Comparison of ENCODE assay signal across 13 cellular contexts in genomic region chr13:51626749-51627148, GRCh38. TPM values are rescaled to one million over a fixed set of nuclear protein-coding genes. Genes with fewer than 3 reads are reported as not detected.
DNase-seq lines count a peak whose midpoint lies in the region; ATAC-seq, FAIRE-seq and TF ChIP-seq lines count a peak whose summit lies in the region.
"Had no signal": no experiment of that assay in that cellular context is flagged by ENCODE, and none has a peak within 500 bp of the region (broad histone marks: within the 10 kb centered on the region; RNA-seq: fewer than 3 reads in every experiment).

No MANE protein-coding gene starts in this region.

- no peaks in the 10 kb centered on the region for H4K20me1 ChIP-seq in keratinocyte (ENCODE audit: control insufficient read depth, extremely low read depth, insufficient read depth, low read length)

- no peaks in the 10 kb centered on the region for H3K9me1 ChIP-seq in keratinocyte (ENCODE audit: control insufficient read depth, extremely low read depth, insufficient read depth, low read length)

- peaks cover 29% of the 10 kb centered on the region for H3K4me1 Mint-ChIP-seq in WTC11

- no peak overlapping the region for H3K4me3 Mint-ChIP-seq in WTC11

- ATAC-seq in WTC11 = no peak
- no peak for ATAC-seq in GM21515 (IDR thresholded peaks at IDR 0.05; ENCODE audit: unreplicated experiment)

- no peak overlapping the region for H2AFZ ChIP-seq in keratinocyte (ENCODE audit: control insufficient read depth, low read length)

- no peaks in the 10 kb centered on the region for H3K9me3 Mint-ChIP-seq in WTC11
- H3K9me3 Mint-ChIP-seq: activated T-helper 2 cell treated with anti-CD3 and anti-CD28 coated beads, Interferon-gamma antibody, Interleukin-2, Interleukin-4, amounts not matched to agents 10 μg/mL and 5 μg/mL and 100 μg/mL, durations not matched to agents 14 hours and 24 hours and 36 hours had no signal

- DNase-seq in MG63 (peak; percentile 75), WTC11 (ENCODE audit: low spot score) (no peak), keratinocyte (ENCODE audit: low read depth, low spot score) (no peak), T-helper 9 cell (no peak), urothelium cell line (ENCODE audit: low spot score) (no peak)
- DNase-seq: activated CD4-positive, CD25-positive, alpha-beta regulatory T cell treated with anti-CD3 and anti-CD28 coated beads, Interleukin-2, amount 50 U/mL, for 72 hours; NCI-H1048; stimulated activated CD4-positive, alpha-beta T cell treated with anti-CD3 and anti-CD28 coated beads, Interleukin-2, amount 100 ng/mL, for 48 hours; T-helper 2 cell had no signal

- H3K9me3 ChIP-seq in MG63 (no peaks in the 10 kb centered on the region), keratinocyte (ENCODE audit: control insufficient read depth, low read depth, low read length) (no peaks in the 10 kb centered on the region), skeletal muscle satellite cell (replicated peaks; ENCODE audit: low read length) (no peaks in the 10 kb centered on the region)
- H3K9me3 ChIP-seq: neutrophil had no signal

- no peaks in the 10 kb centered on the region for H3K27me3 ChIP-seq in MG63
- H3K27me3 ChIP-seq in keratinocyte (ENCODE audit: control insufficient read depth, extremely low read depth, insufficient read depth, low read length) = no peaks in the 10 kb centered on the region
- H3K27me3 ChIP-seq in skeletal muscle satellite cell (ENCODE audit: control insufficient read depth, insufficient read depth, low read length) = no peaks in the 10 kb centered on the region
- H3K27me3 ChIP-seq: neutrophil had no signal

- no peaks in the 10 kb centered on the region for H3K27me3 Mint-ChIP-seq in WTC11 (ENCODE audit: low read depth)

- H3K4me1 ChIP-seq in keratinocyte (ENCODE audit: control insufficient read depth, extremely low read depth, insufficient read depth, low read length) (peaks cover 28% of the 10 kb centered on the region), skeletal muscle satellite cell (ENCODE audit: control insufficient read depth, insufficient read depth, low read length) (peaks cover 89% of the 10 kb centered on the region)

- POLR2A ChIA-PET in WTC11 (lab: Charles Lee) = no interaction called here

- no peak overlapping the region for H3K9ac ChIP-seq in keratinocyte (ENCODE audit: control insufficient read depth, extremely low read depth, insufficient read depth, low read length)
- no peak overlapping the region for H3K9ac ChIP-seq in skeletal muscle satellite cell (ENCODE audit: low read depth, low read length)

- no peak overlapping the region for H3K27ac Mint-ChIP-seq in WTC11
- H3K27ac Mint-ChIP-seq: activated T-helper 2 cell treated with anti-CD3 and anti-CD28 coated beads, Interferon-gamma antibody, Interleukin-2, Interleukin-4, amounts not matched to agents 10 μg/mL and 5 μg/mL and 100 μg/mL, durations not matched to agents 14 hours and 24 hours and 36 hours had no signal

- H3K4me2 ChIP-seq in keratinocyte (ENCODE audit: control insufficient read depth, extremely low read depth, insufficient read depth, low read depth, low read length) = peak overlapping the region; percentile 4
- peak overlapping the region; percentile 50 for H3K4me2 ChIP-seq in skeletal muscle satellite cell (ENCODE audit: low read length)

- H3K27ac ChIP-seq in keratinocyte (ENCODE audit: control insufficient read depth, insufficient read depth, low read length) = peak overlapping the region; percentile 32

- H3K36me3 ChIP-seq in MG63 (no peaks in the 10 kb centered on the region), keratinocyte (ENCODE audit: control insufficient read depth in 2 of 2, extremely low read depth in 1 of 2, insufficient read depth in 2 of 2, low read length in 2 of 2) (no peaks in the 10 kb centered on the region), skeletal muscle satellite cell (ENCODE audit: insufficient read depth, low read length) (no peaks in the 10 kb centered on the region)
- H3K36me3 ChIP-seq: neutrophil had no signal

- TF ChIP-seq CTCF in WTC11 (IDR thresholded peaks at IDR 0.05) (no peak), keratinocyte (optimal IDR thresholded peaks at IDR 0.05 in 1 of 3, IDR thresholded peaks at IDR 0.05 in 1 of 3, conservative IDR thresholded peaks at IDR 0.05 in 1 of 3; ENCODE audit: extremely low read depth in 1 of 3, insufficient read depth in 2 of 3, low read length in 3 of 3) (no peak)

- H3K4me3 ChIP-seq in MG63 = no peak overlapping the region
- no peak overlapping the region for H3K4me3 ChIP-seq in keratinocyte (ENCODE audit: control insufficient read depth in 2 of 3, extremely low read depth in 1 of 3, insufficient read depth in 2 of 3, low read depth in 1 of 3, low read length in 3 of 3)
- no peak overlapping the region for H3K4me3 ChIP-seq in skeletal muscle satellite cell (ENCODE audit: low read length)

- peak; percentile 80 for FAIRE-seq in keratinocyte (lab: Jason Lieb, UNC)
- no peak for FAIRE-seq in urothelium cell line (lab: Jason Lieb, UNC)

- peaks cover 79% of the 10 kb centered on the region for H3K79me2 ChIP-seq in keratinocyte (ENCODE audit: control insufficient read depth, insufficient read depth, low read length)

- no peaks in the 10 kb centered on the region for H3K36me3 Mint-ChIP-seq in WTC11

- dilution Hi-C loops in keratinocyte (cut with MboI; ENCODE audit: extremely low pct_ligation_motif_present, low sequenced_read_pairs) = no loop called here

- CTCF ChIA-PET in WTC11 (lab: Charles Lee) = interaction anchor here (0.6 kb wide), 1 partner anchor 165 kb away, joined by 3 read pairs; no protein-coding TSS in a partner anchor

TF ChIP-seq in WTC11, 78 proteins besides CTCF, POLR2A, EP300 and RAD21:
- no peak for TF ChIP-seq RORB (CRISPR knock-in tag; IDR thresholded peaks at IDR 0.05)
- no peak for TF ChIP-seq NR1H2 (CRISPR knock-in tag; IDR thresholded peaks at IDR 0.05)
- TF ChIP-seq RELA (CRISPR knock-in tag; IDR thresholded peaks at IDR 0.05; ENCODE audit: borderline replicate concordance) = 0 out of 2 replicates have a peak, but pooled peaks have one; percentile 19
- no peak for TF ChIP-seq CREB1 (CRISPR knock-in tag; IDR thresholded peaks at IDR 0.05)
- TF ChIP-seq E2F5 (CRISPR knock-in tag; IDR thresholded peaks at IDR 0.05) = no peak
- TF ChIP-seq ZNF671 (CRISPR knock-in tag; IDR thresholded peaks at IDR 0.05) = no peak
- TF ChIP-seq GABPB1 (CRISPR knock-in tag; IDR thresholded peaks at IDR 0.05) = no peak
- TF ChIP-seq MLX (CRISPR knock-in tag; IDR thresholded peaks at IDR 0.05) = no peak

RNA-seq across cellular contexts. Expression of gene WDFY2, which starts 42.5 kb away (rescaled TPM):
- 0.91 and 1.8 TPM in 2 replicates for total RNA-seq in MG63 (2014; rRNA removed; shearing (Covaris generic); ENCODE audit: low replicate concordance)
- 22.6 to 25.7 TPM (median 23.7 TPM) in 3 replicates for total RNA-seq in WTC11 (2021)
- 12.7 to 18.6 TPM (median 17.0 TPM) in 3 replicates for polyA plus RNA-seq in keratinocyte
- polyA plus RNA-seq in keratinocyte (2011; ENCODE audit: low read depth) = 17.6 TPM
- polyA plus RNA-seq in keratinocyte (2011; cell fraction: cytosol; rRNA removed) = 8.4 and 9.9 TPM in 2 replicates
- 39.7 and 42.2 TPM in 2 replicates for polyA plus RNA-seq in keratinocyte (2011; cell fraction: nucleus; rRNA removed)
- polyA plus RNA-seq in keratinocyte (2012; ENCODE audit: low replicate concordance) = 13.8 and 14.0 TPM in 2 replicates
- 24.8 to 50.3 TPM (median 36.8 TPM) in 3 replicates for polyA minus RNA-seq in keratinocyte
- polyA minus RNA-seq in keratinocyte (2011; cell fraction: cytosol; rRNA and poly(A)+ RNA removed) = 14.0 TPM
- 40.6 and 81.8 TPM in 2 replicates for polyA minus RNA-seq in keratinocyte (2011; cell fraction: nucleus; rRNA and poly(A)+ RNA removed)
- 11.4 and 13.4 TPM in 2 replicates for total RNA-seq in skeletal muscle satellite cell (2012; rRNA removed)
